In the genomic region with DNA sequence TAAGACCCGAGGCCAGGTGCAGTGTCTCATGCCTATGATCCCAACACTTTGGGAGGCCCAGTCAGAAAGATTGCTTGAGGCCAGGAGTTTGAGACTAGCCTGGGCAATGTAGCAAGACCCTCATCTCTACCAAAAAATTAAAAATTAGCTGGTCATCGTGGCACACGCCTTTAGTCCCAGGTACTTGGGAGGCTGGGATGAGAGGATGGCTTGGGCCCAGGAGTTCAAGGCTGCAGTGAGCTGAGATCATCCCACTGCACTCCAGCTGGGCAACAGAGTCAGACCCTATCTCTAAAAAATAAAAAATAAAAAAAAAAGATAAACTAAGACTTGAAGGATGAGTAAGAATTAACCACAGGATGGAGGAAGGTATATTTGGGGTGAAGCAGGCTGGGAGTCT, we compare ENCODE assay signal across 8 cellular contexts.
"Had no signal": no experiment of that assay in that cellular context is flagged by ENCODE, and none has a peak within 500 bp of the region (broad histone marks: within the 10 kb centered on the region; RNA-seq: fewer than 3 reads in every experiment).

No MANE protein-coding gene starts in this region.

- H3K4me3 Mint-ChIP-seq: IgD-negative memory B cell had no signal

- DNase-seq: IMR-90, KBM-7, KG1 had no signal

- H3K27ac ChIP-seq: HL-60, KMS-11 had no signal

- H3K4me1 Mint-ChIP-seq: IgD-negative memory B cell had no signal

- ATAC-seq: HepG2, K562 had no signal

- H3K4me3 ChIP-seq: K562 had no signal

- H3K36me3 Mint-ChIP-seq: IgD-negative memory B cell had no signal

- H3K27ac Mint-ChIP-seq: IgD-negative memory B cell had no signal
